Comparison of ENCODE assay signal across 9 cellular contexts in the genomic region with DNA sequence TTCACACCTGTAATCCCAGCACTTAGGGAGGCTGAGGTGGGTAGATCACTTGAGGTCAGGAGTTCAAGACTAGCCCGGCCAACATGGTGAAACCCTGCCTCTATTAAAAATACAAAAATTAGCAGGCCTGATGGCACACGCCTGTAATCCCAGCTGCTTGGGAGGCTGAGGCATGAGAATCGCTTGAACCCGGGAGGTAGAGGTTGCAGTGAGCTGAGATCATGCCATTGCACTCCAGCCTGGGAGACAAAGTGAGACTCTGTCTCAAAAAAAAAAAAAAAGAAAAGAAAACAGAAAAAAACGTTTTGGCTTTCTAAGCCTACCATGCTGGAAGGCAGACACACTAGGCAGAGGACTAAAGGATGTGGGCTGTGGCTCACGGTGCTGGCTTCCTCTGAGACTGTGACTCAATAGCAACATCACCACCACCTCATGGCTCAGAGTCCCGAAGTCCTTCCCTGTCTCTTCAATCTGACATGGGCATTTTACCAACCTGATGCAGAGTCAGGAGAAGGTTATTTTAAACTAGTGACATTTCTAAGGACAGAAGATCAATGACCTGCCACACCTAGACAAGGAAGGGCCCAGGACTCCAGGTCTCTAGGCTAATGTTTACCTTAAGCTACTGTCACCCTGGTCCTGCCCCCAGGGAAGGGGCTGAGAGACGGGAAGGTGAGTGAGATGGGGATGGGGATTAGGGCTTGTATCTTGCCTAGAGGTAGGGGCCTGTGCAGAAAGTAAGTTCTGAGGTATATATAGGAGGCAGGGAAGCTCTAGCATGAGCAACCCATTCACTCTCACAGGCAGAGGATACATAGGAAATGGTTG. TPM values are rescaled to one million over a fixed set of nuclear protein-coding genes. Genes with fewer than 3 reads are reported as not detected.
A peak's percentile ranks its signal among the peaks of the same experiment; 100 is the strongest.
DNase-seq lines count a peak whose midpoint lies in the region; ATAC-seq, FAIRE-seq and TF ChIP-seq lines count a peak whose summit lies in the region.
"Had no signal": no experiment of that assay in that cellular context is flagged by ENCODE, and none has a peak within 500 bp of the region (broad histone marks: within the 10 kb centered on the region; RNA-seq: fewer than 3 reads in every experiment).

No MANE protein-coding gene starts in this region.

- H3K36me3 ChIP-seq in naive thymus-derived CD4-positive, alpha-beta T cell (ENCODE audit: control insufficient read depth in 2 of 3, insufficient read depth in 3 of 3, low read length in 3 of 3): no peaks in the 10 kb centered on the region

- no peaks in the 10 kb centered on the region for H3K9me3 Mint-ChIP-seq in T-helper 1 cell treated with Interleukin-12 subunit alpha and Interleukin-12 subunit beta and Interleukin-4 antibody, amounts not matched to agents 30 μg/mL and 1 μg/mL, for 36 hours
- H3K9me3 Mint-ChIP-seq in naive thymus-derived CD4-positive, alpha-beta T cell: peaks cover 0 to 1% (median 0%) of the 10 kb centered on the region in 11 donors

- no peaks in the 10 kb centered on the region for H3K36me3 Mint-ChIP-seq in T-helper 1 cell treated with Interleukin-12 subunit alpha and Interleukin-12 subunit beta and Interleukin-4 antibody, amounts not matched to agents 30 μg/mL and 1 μg/mL, for 36 hours (ENCODE audit: low read depth)
- H3K36me3 Mint-ChIP-seq in naive thymus-derived CD4-positive, alpha-beta T cell: no peaks in the 10 kb centered on the region

- no peak for TF ChIP-seq CTCF in GM13976 (IDR thresholded peaks at IDR 0.05; ENCODE audit: borderline replicate concordance, control extremely low read depth, extremely low read depth, insufficient read depth, missing control alignments)
- TF ChIP-seq CTCF in astrocyte of the spinal cord (IDR thresholded peaks at IDR 0.05; ENCODE audit: low read depth, low read length): no peak

- ATAC-seq in HG02885 (IDR thresholded peaks at IDR 0.05; ENCODE audit: poor library complexity, unreplicated experiment): peak; percentile 58
- ATAC-seq in naive thymus-derived CD4-positive, alpha-beta T cell: peak; percentile 98

- no peak overlapping the region for H3K4me3 ChIP-seq in astrocyte of the spinal cord (ENCODE audit: low read depth, low read length)
- H3K4me3 ChIP-seq in naive thymus-derived CD4-positive, alpha-beta T cell (ENCODE audit: low read length): peak overlapping the region; percentile 10

- no peaks in the 10 kb centered on the region for H3K9me3 ChIP-seq in naive thymus-derived CD4-positive, alpha-beta T cell (ENCODE audit: control insufficient read depth in 2 of 3, low read length in 3 of 3)

- peaks cover 35 to 49% of the 10 kb centered on the region in 2 donors for H3K4me1 ChIP-seq in naive thymus-derived CD4-positive, alpha-beta T cell (ENCODE audit: control insufficient read depth in 2 of 2, insufficient read depth in 2 of 2, low read length in 2 of 2)

- H3K27ac Mint-ChIP-seq in T-helper 1 cell treated with Interleukin-12 subunit alpha and Interleukin-12 subunit beta and Interleukin-4 antibody, amounts not matched to agents 30 μg/mL and 1 μg/mL, for 36 hours: peak overlapping the region; percentile 93
- H3K27ac Mint-ChIP-seq in naive thymus-derived CD4-positive, alpha-beta T cell: peak overlapping the region; percentile 89 to 98 (median 94)

- H3K4me3 Mint-ChIP-seq in T-helper 1 cell treated with Interleukin-12 subunit alpha and Interleukin-12 subunit beta and Interleukin-4 antibody, amounts not matched to agents 30 μg/mL and 1 μg/mL, for 36 hours: peak overlapping the region; percentile 59
- H3K4me3 Mint-ChIP-seq in naive thymus-derived CD4-positive, alpha-beta T cell: peak overlapping the region; percentile 38 to 86 (median 64)

- H3K27ac ChIP-seq in naive thymus-derived CD4-positive, alpha-beta T cell (ENCODE audit: low read depth, low read length): peak overlapping the region; percentile 73

- CTCF ChIA-PET in naive thymus-derived CD4-positive, alpha-beta T cell (lab: Charles Lee): interaction anchor here (0.6 to 3.9 kb wide), 6 partner anchors 27 to 232 kb away, joined by 3 to 16 read pairs (median 4); no protein-coding TSS in a partner anchor

- in situ Hi-C loops in GM13976 (cut with MboI; ENCODE audit: low sequenced_read_pairs, unreplicated experiment) (no loop called here), astrocyte of the spinal cord (cut with HindIII; ENCODE audit: low sequenced_read_pairs) (no loop called here)

- DNase-seq in GM13976 (ENCODE audit: low spot score): peak; percentile 77
- peak; percentile 91 for DNase-seq in astrocyte of the spinal cord (ENCODE audit: low read depth, low spot score)
- peak in 8 of 9 donors; percentile 71 to 89 (median 85) for DNase-seq in naive thymus-derived CD4-positive, alpha-beta T cell
- DNase-seq in urothelium cell line (ENCODE audit: low spot score): peak; percentile 37
- no peak for DNase-seq in DMS 273 treated with DMSO at 0.1 percent for 48 hours (lab: John Stamatoyannopoulos, UW)
- DNase-seq in NCI-H526 treated with DMSO at 0.1 percent for 48 hours (lab: John Stamatoyannopoulos, UW): no peak

- H3K4me1 Mint-ChIP-seq in T-helper 1 cell treated with Interleukin-12 subunit alpha and Interleukin-12 subunit beta and Interleukin-4 antibody, amounts not matched to agents 30 μg/mL and 1 μg/mL, for 36 hours (ENCODE audit: low read depth): peaks cover 63% of the 10 kb centered on the region
- peaks cover 33 to 72% (median 64%) of the 10 kb centered on the region in 7 donors for H3K4me1 Mint-ChIP-seq in naive thymus-derived CD4-positive, alpha-beta T cell

- H3K27me3 Mint-ChIP-seq in T-helper 1 cell treated with Interleukin-12 subunit alpha and Interleukin-12 subunit beta and Interleukin-4 antibody, amounts not matched to agents 30 μg/mL and 1 μg/mL, for 36 hours (ENCODE audit: low read depth): no peaks in the 10 kb centered on the region
- H3K27me3 Mint-ChIP-seq in naive thymus-derived CD4-positive, alpha-beta T cell: no peaks in the 10 kb centered on the region

- intact Hi-C loops in naive thymus-derived CD4-positive, alpha-beta T cell (cut with micrococcal nuclease): loop anchor here (1.0 to 2.0 kb wide), 9 partner anchors 12 to 55 kb away; a partner anchor contains a TSS

- no peak for FAIRE-seq in urothelium cell line (lab: Jason Lieb, UNC)

- no peaks in the 10 kb centered on the region for H3K27me3 ChIP-seq in naive thymus-derived CD4-positive, alpha-beta T cell (ENCODE audit: control insufficient read depth in 2 of 2, insufficient read depth in 2 of 2, low read length in 2 of 2)

- POLR2A ChIA-PET in naive thymus-derived CD4-positive, alpha-beta T cell (lab: Charles Lee): interaction anchor here (0.6 to 5.6 kb wide), 16 partner anchors 9 to 150 kb away, joined by 3 to 36 read pairs (median 5); a partner anchor contains a TSS

RNA-seq across cellular contexts. Expression of a gene that starts 3.7 kb away (rescaled TPM):
- under 1 TPM in 3 of 5 experiments, not detected in 2; 0.37 to 0.73 (median 0.38) TPM for total RNA-seq in naive thymus-derived CD4-positive, alpha-beta T cell
- under 1 TPM in 1 of 2 donors, not detected in 1; 0.19 TPM for polyA plus RNA-seq in naive thymus-derived CD4-positive, alpha-beta T cell
- polyA plus RNA-seq: neural cell had no signal

RNA-seq across cellular contexts. Expression of a gene that starts 12.0 kb away (rescaled TPM):
- total RNA-seq in naive thymus-derived CD4-positive, alpha-beta T cell: under 1 TPM in 3 of 5 experiments, not detected in 2; 0.14 to 0.99 (median 0.27) TPM
- polyA plus RNA-seq in naive thymus-derived CD4-positive, alpha-beta T cell: under 1 TPM; 0.09 to 0.64 TPM
- polyA plus RNA-seq: neural cell had no signal

RNA-seq across cellular contexts. Expression of a gene that starts 19.5 kb away (rescaled TPM):
- 1 to 10 TPM; 2.2 to 9.7 (median 4.9) TPM for total RNA-seq in naive thymus-derived CD4-positive, alpha-beta T cell
- polyA plus RNA-seq in naive thymus-derived CD4-positive, alpha-beta T cell: 1 to 10 TPM; 3.8 to 6.8 TPM

RNA-seq across cellular contexts. Expression of a gene that starts 23.8 kb away (rescaled TPM):
- 100 to 1,000 TPM; 124 to 213 (median 130) TPM for total RNA-seq in naive thymus-derived CD4-positive, alpha-beta T cell
- 100 to 1,000 TPM in 1 of 2 donors, 10 to 100 TPM in 1; 84.6 to 150 TPM for polyA plus RNA-seq in naive thymus-derived CD4-positive, alpha-beta T cell

RNA-seq across cellular contexts. Expression of a gene that starts 54.9 kb away (rescaled TPM):
- total RNA-seq in naive thymus-derived CD4-positive, alpha-beta T cell: 1 to 10 TPM; 4.4 to 7.6 (median 5.8) TPM
- polyA plus RNA-seq in naive thymus-derived CD4-positive, alpha-beta T cell: 1 to 10 TPM; 4.6 to 6.6 TPM

Comparison
In these comparisons a context has a peak if more than half of its experiments do, and no peak if none do; other contexts are left out.
1. DNase-seq: peak in GM13976 (single experiment), astrocyte of the spinal cord (single experiment), naive thymus-derived CD4-positive, alpha-beta T cell (8 of 9) and urothelium cell line (single experiment); none in DMS 273 treated with DMSO at 0.1 percent for 48 hours (single experiment) and NCI-H526 treated with DMSO at 0.1 percent for 48 hours (single experiment).